9 cellular contexts compared by ENCODE assay signal in the genomic region with DNA sequence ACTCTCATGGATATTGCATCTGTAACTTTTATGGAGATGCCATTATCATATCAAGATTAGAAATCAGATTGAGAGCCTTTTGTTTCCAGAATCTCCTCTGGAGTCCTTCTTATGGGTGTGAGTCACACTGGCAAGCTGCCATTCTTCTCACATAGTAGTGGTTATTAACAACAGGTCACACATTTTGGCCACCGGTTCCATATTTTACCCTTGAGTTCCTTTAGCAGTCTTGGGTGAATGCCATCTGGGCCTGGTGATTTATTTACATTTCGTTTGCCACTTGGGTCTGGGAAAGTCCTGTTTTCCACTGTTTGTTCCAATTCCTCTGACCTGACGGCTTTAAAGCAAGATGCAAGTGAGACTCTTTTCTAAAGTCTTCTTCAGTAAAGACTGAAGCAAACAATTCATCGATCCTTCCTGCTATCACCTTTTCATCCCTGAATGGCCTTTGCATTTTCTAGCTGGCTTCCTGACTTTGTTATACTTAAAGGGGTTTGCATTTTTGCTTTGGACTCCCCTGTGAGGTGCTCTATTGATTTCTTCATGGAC.
DNase-seq lines count a peak whose midpoint lies in the region; ATAC-seq, FAIRE-seq and TF ChIP-seq lines count a peak whose summit lies in the region.
"Had no signal": no experiment of that assay in that cellular context is flagged by ENCODE, and none has a peak within 500 bp of the region (broad histone marks: within the 10 kb centered on the region; RNA-seq: fewer than 3 reads in every experiment).

No MANE protein-coding gene starts in this region.

- H3K4me1 Mint-ChIP-seq in type B pancreatic cell (ENCODE audit: unreplicated experiment) = peaks cover 10% of the 10 kb centered on the region

- no peaks in the 10 kb centered on the region for H3K9me3 Mint-ChIP-seq in type B pancreatic cell

- no peaks in the 10 kb centered on the region for H4K20me1 ChIP-seq in mammary epithelial cell (ENCODE audit: insufficient read depth, low read length)

- no peaks in the 10 kb centered on the region for H3K27me3 ChIP-seq in mammary epithelial cell (ENCODE audit: insufficient read depth, low read length)

- dilution Hi-C loops in mammary epithelial cell (cut with HindIII; ENCODE audit: low sequenced_read_pairs) = no loop called here

- H3K27me3 Mint-ChIP-seq in type B pancreatic cell = no peaks in the 10 kb centered on the region

- H3K9ac ChIP-seq in mammary epithelial cell (ENCODE audit: insufficient read depth, low read length) = no peak overlapping the region

- TF ChIP-seq CTCF in mammary epithelial cell (conservative IDR thresholded peaks at IDR 0.05 in 1 of 2, IDR thresholded peaks at IDR 0.05 in 1 of 2; ENCODE audit: extremely low read depth in 1 of 2, insufficient read depth in 1 of 2, low read depth in 1 of 2, low read length in 2 of 2) (no peak), type B pancreatic cell (conservative IDR thresholded peaks at IDR 0.05) (no peak)

- no peaks in the 10 kb centered on the region for H3K9me3 ChIP-seq in mammary epithelial cell (replicated peaks; ENCODE audit: insufficient read depth, low read length)

- WGBS in mammary epithelial cell (ENCODE audit: low coverage, missing lambda C conversion rate) = 71% methylated on average over 4 of the region's 4 CpGs

- H3K4me2 ChIP-seq in mammary epithelial cell (ENCODE audit: insufficient read depth, low read depth, low read length) = no peak overlapping the region

- no peak for TF ChIP-seq POLR2A in GM12892 (IDR thresholded peaks at IDR 0.05; ENCODE audit: low read depth, low read length)

- peak; percentile 88 for DNase-seq in DMS53 (lab: John Stamatoyannopoulos, UW)
- DNase-seq in M059J (ENCODE audit: low read depth) = peak; percentile 98
- DNase-seq in mammary epithelial cell = peak; percentile 69
- DNase-seq in medulla oblongata (ENCODE audit: extremely low spot score) = peak; percentile 11
- no peak for DNase-seq in type B pancreatic cell (ENCODE audit: extremely low spot score, unreplicated experiment)
- no peak for DNase-seq in GM12892 (ENCODE audit: insufficient read length)

- in situ Hi-C loops in mammary epithelial cell (cut with MboI; ENCODE audit: low sequenced_read_pairs in 2 of 2) = no loop called here

- no peaks in the 10 kb centered on the region for H3K4me1 ChIP-seq in mammary epithelial cell (ENCODE audit: insufficient read depth, low read length)

- FAIRE-seq in GM12892 (lab: Jason Lieb, UNC) = no peak

- no peak for ATAC-seq in HG03439 (IDR thresholded peaks at IDR 0.05; ENCODE audit: unreplicated experiment)
- no peak for ATAC-seq in GM18870 (IDR thresholded peaks at IDR 0.05; ENCODE audit: unreplicated experiment)

- H3K4me3 Mint-ChIP-seq in type B pancreatic cell = no peak overlapping the region
- H3K4me3 Mint-ChIP-seq: activated naive CD8-positive, alpha-beta T cell had no signal

- no peak overlapping the region for H3K27ac Mint-ChIP-seq in type B pancreatic cell
- H3K27ac Mint-ChIP-seq: activated naive CD8-positive, alpha-beta T cell had no signal

- intact Hi-C loops in mammary epithelial cell (cut with micrococcal nuclease) = no loop called here

- no peak overlapping the region for H3K27ac ChIP-seq in mammary epithelial cell (ENCODE audit: insufficient read depth, low read depth, low read length)

- H3K36me3 ChIP-seq in mammary epithelial cell (ENCODE audit: insufficient read depth, low read length) = no peaks in the 10 kb centered on the region

- CTCF ChIA-PET in mammary epithelial cell (lab: Charles Lee; ENCODE audit: low non-redundant PET) = no interaction called here

- no peak overlapping the region for H2AFZ ChIP-seq in mammary epithelial cell (ENCODE audit: low read depth, low read length)

- no peak overlapping the region for H3K4me3 ChIP-seq in mammary epithelial cell (replicated peaks in 1 of 3; ENCODE audit: insufficient read depth in 1 of 3, low read depth in 2 of 3, low read length in 3 of 3)

- H3K36me3 Mint-ChIP-seq in type B pancreatic cell = no peaks in the 10 kb centered on the region
- H3K36me3 Mint-ChIP-seq: activated naive CD8-positive, alpha-beta T cell had no signal

- BruUV-seq in mammary epithelial cell (replicated peaks; lab: Mats Ljungman, UMichigan) = no TSS peak

- H3K79me2 ChIP-seq in mammary epithelial cell (ENCODE audit: insufficient read depth, low read length) = no peaks in the 10 kb centered on the region

Comparison
In these comparisons a context has a peak if more than half of its experiments do, and no peak if none do; other contexts are left out.
1. DNase-seq: peak in DMS53 (single experiment), M059J (single experiment), mammary epithelial cell (single experiment) and medulla oblongata (single experiment); none in type B pancreatic cell (single experiment) and GM12892 (single experiment).